Comparison of ENCODE assay signal across 20 cellular contexts in genomic region chr2:174659069-174659900, GRCh38.
DNase-seq lines count a peak whose midpoint lies in the region; ATAC-seq, FAIRE-seq and TF ChIP-seq lines count a peak whose summit lies in the region.
"Had no signal": no experiment of that assay in that cellular context is flagged by ENCODE, and none has a peak within 500 bp of the region (broad histone marks: within the 10 kb centered on the region; RNA-seq: fewer than 3 reads in every experiment).

No MANE protein-coding gene starts in this region.

- no peak for TF ChIP-seq CTCF in endothelial cell (IDR thresholded peaks at IDR 0.05; ENCODE audit: unreplicated experiment)

- H3K4me3 Mint-ChIP-seq in activated naive CD4-positive, alpha-beta T cell treated with anti-CD3 and anti-CD28 coated beads, Interleukin-2, amount 50 U/mL, for 24 hours = no peak overlapping the region
- H3K4me3 Mint-ChIP-seq in activated naive CD4-positive, alpha-beta T cell treated with anti-CD3 and anti-CD28 coated beads for 36 hours = no peak overlapping the region
- H3K4me3 Mint-ChIP-seq in endothelial cell (ENCODE audit: unreplicated experiment) = no peak overlapping the region
- H3K4me3 Mint-ChIP-seq: dendritic cell treated with granulocyte-macrophage colony-stimulating factor and Interleukin-4, amounts not matched to agents 40 ng/mL and 50 ng/mL, for 4 days; HFFc6; IgD-negative memory B cell had no signal

- CTCF ChIA-PET in activated naive CD4-positive, alpha-beta T cell treated with anti-CD3 and anti-CD28 coated beads for 36 hours (lab: Charles Lee) = interaction anchor here (0.7 to 1.0 kb wide), 3 partner anchors 19 to 27 kb away, joined by 3 read pairs; no protein-coding TSS in a partner anchor

- intact Hi-C loops in activated naive CD4-positive, alpha-beta T cell treated with anti-CD3 and anti-CD28 coated beads for 36 hours (cut with micrococcal nuclease) = loop anchor here (1.0 kb wide), 2 partner anchors 21 to 25 kb away; no protein-coding TSS in a partner anchor

- H3K36me3 ChIP-seq in SK-N-MC (ENCODE audit: insufficient read depth, low read length) = no peaks in the 10 kb centered on the region; the same call in 1 of the 2 replicates
- H3K36me3 ChIP-seq: prostate gland, suprapubic skin had no signal

- H3K9ac ChIP-seq in SK-N-MC (ENCODE audit: insufficient read length) = no peak overlapping the region

- peak overlapping the region; percentile 25 for H3K27ac Mint-ChIP-seq in activated naive CD4-positive, alpha-beta T cell treated with anti-CD3 and anti-CD28 coated beads, Interleukin-2, amount 50 U/mL, for 24 hours
- H3K27ac Mint-ChIP-seq in activated naive CD4-positive, alpha-beta T cell treated with anti-CD3 and anti-CD28 coated beads for 36 hours = no peak overlapping the region
- peak overlapping the region; percentile 20 for H3K27ac Mint-ChIP-seq in endothelial cell (ENCODE audit: unreplicated experiment)
- H3K27ac Mint-ChIP-seq: dendritic cell treated with granulocyte-macrophage colony-stimulating factor and Interleukin-4, amounts not matched to agents 40 ng/mL and 50 ng/mL, for 4 days; HFFc6 had no signal

- H3K4me1 Mint-ChIP-seq in activated naive CD4-positive, alpha-beta T cell treated with anti-CD3 and anti-CD28 coated beads, Interleukin-2, amount 50 U/mL, for 24 hours = peaks cover 48% of the 10 kb centered on the region
- peaks cover 36% of the 10 kb centered on the region for H3K4me1 Mint-ChIP-seq in activated naive CD4-positive, alpha-beta T cell treated with anti-CD3 and anti-CD28 coated beads for 36 hours (ENCODE audit: low read depth)
- H3K4me1 Mint-ChIP-seq in endothelial cell (ENCODE audit: unreplicated experiment) = peaks cover 40% of the 10 kb centered on the region

- DNase-seq in activated naive CD4-positive, alpha-beta T cell treated with anti-CD3 and anti-CD28 coated beads for 36 hours = no peak
- DNase-seq in GM19239 (ENCODE audit: insufficient read length, low spot score) (no peak), SK-N-MC (ENCODE audit: low read depth, low spot score) (no peak), endothelial cell (ENCODE audit: low spot score) (no peak), NCI-H2196 treated with DMSO at 0.1 percent for 48 hours (lab: John Stamatoyannopoulos, UW; ENCODE audit: unreplicated experiment) (no peak)
- DNase-seq: activated gamma-delta T cell, C1 segment of cervical spinal cord, HFFc6, kidney glomerular epithelial cell, NCI-H1417 treated with DMSO at 0.1 percent for 48 hours, NCI-H510A treated with DMSO at 0.1 percent for 48 hours had no signal

- H3K9me3 Mint-ChIP-seq in activated naive CD4-positive, alpha-beta T cell treated with anti-CD3 and anti-CD28 coated beads, Interleukin-2, amount 50 U/mL, for 24 hours = peaks cover 11% of the 10 kb centered on the region
- H3K9me3 Mint-ChIP-seq in activated naive CD4-positive, alpha-beta T cell treated with anti-CD3 and anti-CD28 coated beads for 36 hours = peaks cover 10% of the 10 kb centered on the region
- H3K9me3 Mint-ChIP-seq in endothelial cell (ENCODE audit: unreplicated experiment) = no peaks in the 10 kb centered on the region

- H3K4me3 ChIP-seq in SK-N-MC = no peak overlapping the region
- H3K4me3 ChIP-seq: prostate gland, suprapubic skin had no signal

- no peaks in the 10 kb centered on the region for H3K9me3 ChIP-seq in SK-N-MC (ENCODE audit: low read depth, low read length)
- H3K9me3 ChIP-seq: prostate gland, suprapubic skin had no signal

- no peaks in the 10 kb centered on the region for H3K27me3 Mint-ChIP-seq in activated naive CD4-positive, alpha-beta T cell treated with anti-CD3 and anti-CD28 coated beads, Interleukin-2, amount 50 U/mL, for 24 hours
- no peaks in the 10 kb centered on the region for H3K27me3 Mint-ChIP-seq in activated naive CD4-positive, alpha-beta T cell treated with anti-CD3 and anti-CD28 coated beads for 36 hours (ENCODE audit: low read depth)
- H3K27me3 Mint-ChIP-seq in endothelial cell (ENCODE audit: unreplicated experiment) = peaks cover 2% of the 10 kb centered on the region
- H3K27me3 Mint-ChIP-seq: dendritic cell treated with granulocyte-macrophage colony-stimulating factor and Interleukin-4, amounts not matched to agents 40 ng/mL and 50 ng/mL, for 4 days; IgD-negative memory B cell had no signal

- H3K36me3 Mint-ChIP-seq in activated naive CD4-positive, alpha-beta T cell treated with anti-CD3 and anti-CD28 coated beads, Interleukin-2, amount 50 U/mL, for 24 hours = peaks cover 12% of the 10 kb centered on the region
- H3K36me3 Mint-ChIP-seq in activated naive CD4-positive, alpha-beta T cell treated with anti-CD3 and anti-CD28 coated beads for 36 hours (ENCODE audit: low read depth) = peaks cover 14% of the 10 kb centered on the region
- H3K36me3 Mint-ChIP-seq in endothelial cell (ENCODE audit: low read depth, unreplicated experiment) = peaks cover 20% of the 10 kb centered on the region
- H3K36me3 Mint-ChIP-seq: IgD-negative memory B cell had no signal

- peak; percentile 63 for FAIRE-seq in GM19239 (lab: Jason Lieb, UNC)
- FAIRE-seq: urothelium cell line had no signal

- peak overlapping the region; percentile 7; the same call in 1 of the 2 replicates for H3K27ac ChIP-seq in SK-N-MC
- H3K27ac ChIP-seq: prostate gland, suprapubic skin, VCaP had no signal

- ATAC-seq in HG03342 (IDR thresholded peaks at IDR 0.05; ENCODE audit: unreplicated experiment) = no peak
- no peak for ATAC-seq in GM19328 (IDR thresholded peaks at IDR 0.05; ENCODE audit: unreplicated experiment)
